ENCODE assay signal across 1 cellular context in the genomic region with DNA sequence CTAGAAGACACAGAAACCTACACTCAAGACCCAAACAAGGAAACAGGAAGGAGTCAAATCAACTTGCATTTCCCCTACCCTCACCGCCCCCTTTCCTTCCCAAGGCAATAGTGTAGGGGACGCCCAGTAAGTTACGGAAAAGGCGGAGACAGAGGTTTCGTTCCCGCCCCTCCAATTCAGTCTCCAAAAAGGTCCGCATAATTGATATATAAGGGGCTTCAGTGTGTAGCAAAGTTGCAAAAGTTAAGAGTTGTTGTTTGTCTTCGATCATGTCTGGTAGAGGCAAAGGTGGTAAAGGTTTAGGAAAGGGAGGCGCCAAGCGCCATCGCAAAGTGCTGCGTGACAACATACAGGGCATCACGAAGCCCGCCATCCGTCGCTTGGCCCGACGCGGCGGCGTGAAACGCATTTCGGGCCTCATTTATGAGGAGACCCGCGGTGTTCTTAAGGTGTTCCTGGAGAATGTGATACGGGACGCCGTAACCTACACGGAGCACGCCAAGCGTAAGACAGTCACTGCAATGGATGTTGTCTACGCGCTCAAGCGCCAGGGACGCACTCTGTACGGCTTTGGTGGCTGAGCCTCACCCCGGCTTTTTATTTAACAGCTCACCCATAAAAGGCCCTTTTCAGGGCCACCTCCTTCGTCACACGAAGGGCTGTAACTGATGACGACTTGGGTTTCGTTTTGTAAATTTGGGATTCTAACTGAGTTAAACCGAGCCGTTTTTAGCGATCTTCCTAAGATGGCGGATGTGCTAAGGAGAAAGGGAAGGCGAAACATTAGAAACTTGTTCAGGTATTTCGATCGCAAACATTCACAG.
TF ChIP-seq lines count a peak whose summit lies in the region.

No MANE protein-coding gene starts in this region.

TF ChIP-seq in H1, 55 proteins besides CTCF, POLR2A, EP300 and RAD21:
- TF ChIP-seq ASH2L (IDR thresholded peaks at IDR 0.05; ENCODE audit: low read length) (no peak), CREB1 (IDR thresholded peaks at IDR 0.05) (peak; percentile 20; the same call in 1 of the 2 replicates), CBX8 (IDR thresholded peaks at IDR 0.05; ENCODE audit: borderline replicate concordance, low read depth, low read length) (no peak), RXRA (IDR thresholded peaks at IDR 0.05; ENCODE audit: insufficient read depth, low read depth, low read length) (no peak), EGR1 (IDR thresholded peaks at IDR 0.05; ENCODE audit: borderline replicate concordance, low read depth, low read length) (0 out of 2 replicates have a peak, but pooled peaks have one; percentile 42), JUN (IDR thresholded peaks at IDR 0.05; ENCODE audit: low read depth, low read length) (no peak), NANOG (IDR thresholded peaks at IDR 0.05; ENCODE audit: insufficient read depth, low read depth, low read length, poor library complexity, severe bottlenecking) (no peak), TCF12 (IDR thresholded peaks at IDR 0.05; ENCODE audit: low read depth, low read length) (0 out of 2 replicates have a peak, but pooled peaks have one; percentile 42), POLR2AphosphoS5 (IDR thresholded peaks at IDR 0.05; ENCODE audit: low read depth, low read length) (peak; percentile 100), SP2 (IDR thresholded peaks at IDR 0.05; ENCODE audit: low read length) (no peak), JUND (IDR thresholded peaks at IDR 0.05; ENCODE audit: low read length) (no peak), SAP30 (IDR thresholded peaks at IDR 0.05; ENCODE audit: insufficient read depth, insufficient replicate concordance, low read length) (no peak), CHD1 (IDR thresholded peaks at IDR 0.05; ENCODE audit: low read depth, low read length) (peak; percentile 83), SIX5 (IDR thresholded peaks at IDR 0.05; ENCODE audit: low read depth, low read length) (no peak), RFX5 (IDR thresholded peaks at IDR 0.05; ENCODE audit: borderline replicate concordance, low read depth, low read length) (no peak), EZH2 (IDR thresholded peaks at IDR 0.05; ENCODE audit: low read depth, low read length, severe bottlenecking) (no peak), BACH1 (IDR thresholded peaks at IDR 0.05; ENCODE audit: low read length) (no peak), CEBPB (IDR thresholded peaks at IDR 0.05; ENCODE audit: low read depth, low read length) (0 out of 2 replicates have a peak, but pooled peaks have one; percentile 7), BCL11A (IDR thresholded peaks at IDR 0.05; ENCODE audit: low read depth in 2 of 2, low read length in 2 of 2) (no peak), SP1 (IDR thresholded peaks at IDR 0.05; ENCODE audit: low read depth, low read length) (peak; percentile 91), FOSL1 (IDR thresholded peaks at IDR 0.05; ENCODE audit: insufficient read depth, low read depth, low read length) (no peak), YY1 (IDR thresholded peaks at IDR 0.05; ENCODE audit: low read depth, low read length) (peak; percentile 89), HDAC6 (IDR thresholded peaks at IDR 0.05; ENCODE audit: low read depth, low read length) (no peak), SIN3A (conservative IDR thresholded peaks at IDR 0.05 in 1 of 2, IDR thresholded peaks at IDR 0.05 in 1 of 2; ENCODE audit: low read depth in 1 of 2, low read length in 2 of 2) (peak in 1 of 2 experiments; percentile 84; a peak in 1 of 4 replicates), ZNF274 (IDR thresholded peaks at IDR 0.05; ENCODE audit: borderline replicate concordance, extremely low read depth, low read length) (no peak), CBX5 (IDR thresholded peaks at IDR 0.05; ENCODE audit: low read depth, low read length) (no peak), POU5F1 (IDR thresholded peaks at IDR 0.05; ENCODE audit: low read depth, low read length) (no peak), SIRT6 (IDR thresholded peaks at IDR 0.05; ENCODE audit: low read length) (peak; percentile 88), HDAC2 (IDR thresholded peaks at IDR 0.05; ENCODE audit: borderline replicate concordance in 1 of 2, low read depth in 2 of 2, low read length in 2 of 2) (no peak), NRF1 (IDR thresholded peaks at IDR 0.05; ENCODE audit: low read depth, low read length) (no peak), KDM1A (IDR thresholded peaks at IDR 0.05; ENCODE audit: borderline replicate concordance, low read length) (no peak), SRF (IDR thresholded peaks at IDR 0.05; ENCODE audit: low read depth, low read length) (no peak), TAF7 (optimal IDR thresholded peaks at IDR 0.05; ENCODE audit: borderline replicate concordance, low read depth, low read length) (peak; percentile 96), SP4 (IDR thresholded peaks at IDR 0.05; ENCODE audit: low read length) (peak; percentile 84), MAFK (IDR thresholded peaks at IDR 0.05; ENCODE audit: low read depth, low read length) (peak; percentile 50; the same call in 1 of the 2 replicates), RNF2 (IDR thresholded peaks at IDR 0.05; ENCODE audit: borderline replicate concordance, low read depth, low read length, missing control alignments, poor library complexity, severe bottlenecking) (no peak), BRCA1 (IDR thresholded peaks at IDR 0.05; ENCODE audit: low read depth, low read length) (no peak), KDM5A (IDR thresholded peaks at IDR 0.05; ENCODE audit: low read length) (no peak), PHF8 (conservative IDR thresholded peaks at IDR 0.05; ENCODE audit: low read depth, low read length) (peak; percentile 78), GABPA (IDR thresholded peaks at IDR 0.05; ENCODE audit: borderline replicate concordance, insufficient read depth, low read length) (no peak), SUZ12 (IDR thresholded peaks at IDR 0.05; ENCODE audit: low read length) (no peak), TEAD4 (IDR thresholded peaks at IDR 0.05; ENCODE audit: low read depth, low read length) (no peak), CHD2 (IDR thresholded peaks at IDR 0.05; ENCODE audit: low read length) (peak; percentile 78), KDM4A (IDR thresholded peaks at IDR 0.05; ENCODE audit: low read depth, low read length, severe bottlenecking) (no peak), TAF1 (IDR thresholded peaks at IDR 0.05; ENCODE audit: low read depth, low read length) (peak; percentile 95), GTF2F1 (IDR thresholded peaks at IDR 0.05; ENCODE audit: borderline replicate concordance, low read depth, low read length) (peak; percentile 97), CTBP2 (IDR thresholded peaks at IDR 0.05; ENCODE audit: borderline replicate concordance, insufficient read depth, insufficient read length, low read length) (no peak), TBP (IDR thresholded peaks at IDR 0.05; ENCODE audit: low read depth, low read length) (peak; percentile 98), RBBP5 (IDR thresholded peaks at IDR 0.05; ENCODE audit: borderline replicate concordance, low read depth, low read length) (0 out of 2 replicates have a peak, but pooled peaks have one; percentile 37)
- TF ChIP-seq, protein P1, sequence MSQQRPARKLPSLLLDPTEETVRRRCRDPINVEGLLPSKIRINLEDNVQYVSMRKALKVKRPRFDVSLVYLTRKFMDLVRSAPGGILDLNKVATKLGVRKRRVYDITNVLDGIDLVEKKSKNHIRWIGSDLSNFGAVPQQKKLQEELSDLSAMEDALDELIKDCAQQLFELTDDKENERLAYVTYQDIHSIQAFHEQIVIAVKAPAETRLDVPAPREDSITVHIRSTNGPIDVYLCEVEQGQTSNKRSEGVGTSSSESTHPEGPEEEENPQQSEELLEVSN (IDR thresholded peaks at IDR 0.05), result peak; percentile 43; the same call in 1 of the 2 replicates
- TF ChIP-seq, protein P2, sequence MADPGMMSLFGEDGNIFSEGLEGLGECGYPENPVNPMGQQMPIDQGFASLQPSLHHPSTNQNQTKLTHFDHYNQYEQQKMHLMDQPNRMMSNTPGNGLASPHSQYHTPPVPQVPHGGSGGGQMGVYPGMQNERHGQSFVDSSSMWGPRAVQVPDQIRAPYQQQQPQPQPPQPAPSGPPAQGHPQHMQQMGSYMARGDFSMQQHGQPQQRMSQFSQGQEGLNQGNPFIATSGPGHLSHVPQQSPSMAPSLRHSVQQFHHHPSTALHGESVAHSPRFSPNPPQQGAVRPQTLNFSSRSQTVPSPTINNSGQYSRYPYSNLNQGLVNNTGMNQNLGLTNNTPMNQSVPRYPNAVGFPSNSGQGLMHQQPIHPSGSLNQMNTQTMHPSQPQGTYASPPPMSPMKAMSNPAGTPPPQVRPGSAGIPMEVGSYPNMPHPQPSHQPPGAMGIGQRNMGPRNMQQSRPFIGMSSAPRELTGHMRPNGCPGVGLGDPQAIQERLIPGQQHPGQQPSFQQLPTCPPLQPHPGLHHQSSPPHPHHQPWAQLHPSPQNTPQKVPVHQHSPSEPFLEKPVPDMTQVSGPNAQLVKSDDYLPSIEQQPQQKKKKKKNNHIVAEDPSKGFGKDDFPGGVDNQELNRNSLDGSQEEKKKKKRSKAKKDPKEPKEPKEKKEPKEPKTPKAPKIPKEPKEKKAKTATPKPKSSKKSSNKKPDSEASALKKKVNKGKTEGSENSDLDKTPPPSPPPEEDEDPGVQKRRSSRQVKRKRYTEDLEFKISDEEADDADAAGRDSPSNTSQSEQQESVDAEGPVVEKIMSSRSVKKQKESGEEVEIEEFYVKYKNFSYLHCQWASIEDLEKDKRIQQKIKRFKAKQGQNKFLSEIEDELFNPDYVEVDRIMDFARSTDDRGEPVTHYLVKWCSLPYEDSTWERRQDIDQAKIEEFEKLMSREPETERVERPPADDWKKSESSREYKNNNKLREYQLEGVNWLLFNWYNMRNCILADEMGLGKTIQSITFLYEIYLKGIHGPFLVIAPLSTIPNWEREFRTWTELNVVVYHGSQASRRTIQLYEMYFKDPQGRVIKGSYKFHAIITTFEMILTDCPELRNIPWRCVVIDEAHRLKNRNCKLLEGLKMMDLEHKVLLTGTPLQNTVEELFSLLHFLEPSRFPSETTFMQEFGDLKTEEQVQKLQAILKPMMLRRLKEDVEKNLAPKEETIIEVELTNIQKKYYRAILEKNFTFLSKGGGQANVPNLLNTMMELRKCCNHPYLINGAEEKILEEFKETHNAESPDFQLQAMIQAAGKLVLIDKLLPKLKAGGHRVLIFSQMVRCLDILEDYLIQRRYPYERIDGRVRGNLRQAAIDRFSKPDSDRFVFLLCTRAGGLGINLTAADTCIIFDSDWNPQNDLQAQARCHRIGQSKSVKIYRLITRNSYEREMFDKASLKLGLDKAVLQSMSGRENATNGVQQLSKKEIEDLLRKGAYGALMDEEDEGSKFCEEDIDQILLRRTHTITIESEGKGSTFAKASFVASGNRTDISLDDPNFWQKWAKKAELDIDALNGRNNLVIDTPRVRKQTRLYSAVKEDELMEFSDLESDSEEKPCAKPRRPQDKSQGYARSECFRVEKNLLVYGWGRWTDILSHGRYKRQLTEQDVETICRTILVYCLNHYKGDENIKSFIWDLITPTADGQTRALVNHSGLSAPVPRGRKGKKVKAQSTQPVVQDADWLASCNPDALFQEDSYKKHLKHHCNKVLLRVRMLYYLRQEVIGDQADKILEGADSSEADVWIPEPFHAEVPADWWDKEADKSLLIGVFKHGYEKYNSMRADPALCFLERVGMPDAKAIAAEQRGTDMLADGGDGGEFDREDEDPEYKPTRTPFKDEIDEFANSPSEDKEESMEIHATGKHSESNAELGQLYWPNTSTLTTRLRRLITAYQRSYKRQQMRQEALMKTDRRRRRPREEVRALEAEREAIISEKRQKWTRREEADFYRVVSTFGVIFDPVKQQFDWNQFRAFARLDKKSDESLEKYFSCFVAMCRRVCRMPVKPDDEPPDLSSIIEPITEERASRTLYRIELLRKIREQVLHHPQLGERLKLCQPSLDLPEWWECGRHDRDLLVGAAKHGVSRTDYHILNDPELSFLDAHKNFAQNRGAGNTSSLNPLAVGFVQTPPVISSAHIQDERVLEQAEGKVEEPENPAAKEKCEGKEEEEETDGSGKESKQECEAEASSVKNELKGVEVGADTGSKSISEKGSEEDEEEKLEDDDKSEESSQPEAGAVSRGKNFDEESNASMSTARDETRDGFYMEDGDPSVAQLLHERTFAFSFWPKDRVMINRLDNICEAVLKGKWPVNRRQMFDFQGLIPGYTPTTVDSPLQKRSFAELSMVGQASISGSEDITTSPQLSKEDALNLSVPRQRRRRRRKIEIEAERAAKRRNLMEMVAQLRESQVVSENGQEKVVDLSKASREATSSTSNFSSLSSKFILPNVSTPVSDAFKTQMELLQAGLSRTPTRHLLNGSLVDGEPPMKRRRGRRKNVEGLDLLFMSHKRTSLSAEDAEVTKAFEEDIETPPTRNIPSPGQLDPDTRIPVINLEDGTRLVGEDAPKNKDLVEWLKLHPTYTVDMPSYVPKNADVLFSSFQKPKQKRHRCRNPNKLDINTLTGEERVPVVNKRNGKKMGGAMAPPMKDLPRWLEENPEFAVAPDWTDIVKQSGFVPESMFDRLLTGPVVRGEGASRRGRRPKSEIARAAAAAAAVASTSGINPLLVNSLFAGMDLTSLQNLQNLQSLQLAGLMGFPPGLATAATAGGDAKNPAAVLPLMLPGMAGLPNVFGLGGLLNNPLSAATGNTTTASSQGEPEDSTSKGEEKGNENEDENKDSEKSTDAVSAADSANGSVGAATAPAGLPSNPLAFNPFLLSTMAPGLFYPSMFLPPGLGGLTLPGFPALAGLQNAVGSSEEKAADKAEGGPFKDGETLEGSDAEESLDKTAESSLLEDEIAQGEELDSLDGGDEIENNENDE (IDR thresholded peaks at IDR 0.05; ENCODE audit: insufficient replicate concordance, low read length), result peak; percentile 80
- TF ChIP-seq, protein P3, sequence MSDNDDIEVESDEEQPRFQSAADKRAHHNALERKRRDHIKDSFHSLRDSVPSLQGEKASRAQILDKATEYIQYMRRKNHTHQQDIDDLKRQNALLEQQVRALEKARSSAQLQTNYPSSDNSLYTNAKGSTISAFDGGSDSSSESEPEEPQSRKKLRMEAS (IDR thresholded peaks at IDR 0.05), result no peak
- TF ChIP-seq, protein P4, sequence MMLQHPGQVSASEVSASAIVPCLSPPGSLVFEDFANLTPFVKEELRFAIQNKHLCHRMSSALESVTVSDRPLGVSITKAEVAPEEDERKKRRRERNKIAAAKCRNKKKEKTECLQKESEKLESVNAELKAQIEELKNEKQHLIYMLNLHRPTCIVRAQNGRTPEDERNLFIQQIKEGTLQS (IDR thresholded peaks at IDR 0.05; ENCODE audit: insufficient read depth, low read depth, low read length), result no peak
- TF ChIP-seq, protein P5, sequence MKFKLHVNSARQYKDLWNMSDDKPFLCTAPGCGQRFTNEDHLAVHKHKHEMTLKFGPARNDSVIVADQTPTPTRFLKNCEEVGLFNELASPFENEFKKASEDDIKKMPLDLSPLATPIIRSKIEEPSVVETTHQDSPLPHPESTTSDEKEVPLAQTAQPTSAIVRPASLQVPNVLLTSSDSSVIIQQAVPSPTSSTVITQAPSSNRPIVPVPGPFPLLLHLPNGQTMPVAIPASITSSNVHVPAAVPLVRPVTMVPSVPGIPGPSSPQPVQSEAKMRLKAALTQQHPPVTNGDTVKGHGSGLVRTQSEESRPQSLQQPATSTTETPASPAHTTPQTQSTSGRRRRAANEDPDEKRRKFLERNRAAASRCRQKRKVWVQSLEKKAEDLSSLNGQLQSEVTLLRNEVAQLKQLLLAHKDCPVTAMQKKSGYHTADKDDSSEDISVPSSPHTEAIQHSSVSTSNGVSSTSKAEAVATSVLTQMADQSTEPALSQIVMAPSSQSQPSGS (IDR thresholded peaks at IDR 0.05; ENCODE audit: low read length), result peak; percentile 93
- TF ChIP-seq, protein P6, sequence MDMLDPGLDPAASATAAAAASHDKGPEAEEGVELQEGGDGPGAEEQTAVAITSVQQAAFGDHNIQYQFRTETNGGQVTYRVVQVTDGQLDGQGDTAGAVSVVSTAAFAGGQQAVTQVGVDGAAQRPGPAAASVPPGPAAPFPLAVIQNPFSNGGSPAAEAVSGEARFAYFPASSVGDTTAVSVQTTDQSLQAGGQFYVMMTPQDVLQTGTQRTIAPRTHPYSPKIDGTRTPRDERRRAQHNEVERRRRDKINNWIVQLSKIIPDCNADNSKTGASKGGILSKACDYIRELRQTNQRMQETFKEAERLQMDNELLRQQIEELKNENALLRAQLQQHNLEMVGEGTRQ (IDR thresholded peaks at IDR 0.05; ENCODE audit: low read length), result no peak
